ENCODE assay signal across 9 cellular contexts in the genomic region with DNA sequence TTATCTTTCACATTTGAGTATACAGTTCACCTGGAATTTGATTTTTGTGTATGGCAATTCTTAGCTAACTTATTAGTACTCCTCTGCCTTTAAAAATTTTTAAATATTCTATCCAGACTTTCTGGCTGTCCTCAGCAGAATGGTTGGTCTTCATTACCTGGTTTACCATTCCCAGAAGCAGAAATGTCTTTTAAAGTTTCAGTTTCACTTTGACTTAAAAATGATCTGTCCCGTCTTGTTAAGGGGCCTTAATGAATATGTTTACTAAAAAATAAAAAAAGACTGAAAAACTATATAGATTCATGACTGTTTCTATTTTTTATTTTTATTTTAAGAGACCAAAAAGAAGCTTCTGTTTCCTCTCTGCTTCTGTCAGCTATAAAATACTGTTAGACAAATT.
DNase-seq lines count a peak whose midpoint lies in the region; ATAC-seq and TF ChIP-seq lines count a peak whose summit lies in the region.
"Had no signal": no experiment of that assay in that cellular context is flagged by ENCODE, and none has a peak within 500 bp of the region (broad histone marks: within the 10 kb centered on the region; RNA-seq: fewer than 3 reads in every experiment).

No MANE protein-coding gene starts in this region.

- H3K9me3 ChIP-seq in OCI-LY7 (ENCODE audit: low read length) (no peaks in the 10 kb centered on the region), esophagus squamous epithelium (no peaks in the 10 kb centered on the region)

- TF ChIP-seq CTCF in GM06990 (IDR thresholded peaks at IDR 0.05; ENCODE audit: insufficient read depth, low read length, poor library complexity, severe bottlenecking) (no peak), OCI-LY7 (conservative IDR thresholded peaks at IDR 0.05; ENCODE audit: low read length) (no peak), esophagus squamous epithelium (IDR thresholded peaks at IDR 0.05) (no peak)

- H3K4me2 ChIP-seq in OCI-LY7 (ENCODE audit: low read length), result peak overlapping the region; percentile 59

- peaks cover 16% of the 10 kb centered on the region for H3K4me1 ChIP-seq in OCI-LY7 (ENCODE audit: insufficient read depth, low read length, poor library complexity, severe bottlenecking)
- peaks cover 5 to 31% (median 14%) of the 10 kb centered on the region in 3 donors for H3K4me1 ChIP-seq in esophagus squamous epithelium
- peaks cover 4% of the 10 kb centered on the region for H3K4me1 ChIP-seq in rectal smooth muscle tissue (ENCODE audit: control insufficient read depth, insufficient read depth, low read length)

- H3K9me2 ChIP-seq in OCI-LY7 (ENCODE audit: insufficient read depth, low read length), result no peaks in the 10 kb centered on the region

- ATAC-seq in GM18502 (IDR thresholded peaks at IDR 0.05; ENCODE audit: poor library complexity, unreplicated experiment), result no peak

- no peak overlapping the region for H3K9ac ChIP-seq in rectal smooth muscle tissue (ENCODE audit: low read length)

- peak overlapping the region; percentile 9; the same call in 1 of the 2 replicates for H2AFZ ChIP-seq in OCI-LY7 (ENCODE audit: low read length)

- no peak for TF ChIP-seq POLR2A in esophagus squamous epithelium (IDR thresholded peaks at IDR 0.05)

- no peaks in the 10 kb centered on the region for H3K27me3 ChIP-seq in GM06990 (replicated peaks; ENCODE audit: control insufficient read depth, insufficient read depth, low read length)
- H3K27me3 ChIP-seq in esophagus squamous epithelium, result no peaks in the 10 kb centered on the region
- no peaks in the 10 kb centered on the region for H3K27me3 ChIP-seq in rectal smooth muscle tissue (ENCODE audit: control insufficient read depth, insufficient read depth, low read length)

- peak overlapping the region; percentile 34 for H3K4me3 ChIP-seq in GM06990 (replicated peaks; ENCODE audit: low read depth, low read length)
- peak overlapping the region; percentile 36 for H3K4me3 ChIP-seq in OCI-LY7 (ENCODE audit: low read depth, low read length, poor library complexity, severe bottlenecking)
- H3K4me3 ChIP-seq in esophagus squamous epithelium, result peak overlapping the region in 3 of 4 donors; percentile 25 to 49 (median 27)
- H3K4me3 ChIP-seq in rectal smooth muscle tissue (ENCODE audit: low read length), result peak overlapping the region; percentile 22

- POLR2A ChIA-PET in OCI-LY7 (lab: Charles Lee), result interaction anchor here (1.0 kb wide), 1 partner anchor 11 kb away, joined by 3 read pairs; no protein-coding TSS in a partner anchor

- H3K27ac ChIP-seq in OCI-LY7 (ENCODE audit: low read depth, low read length, poor library complexity, severe bottlenecking) (no peak overlapping the region), esophagus squamous epithelium (peak overlapping the region in 2 of 4 donors; percentile 25 to 55), rectal smooth muscle tissue (ENCODE audit: low read depth, low read length) (peak overlapping the region; percentile 51)

- DNase-seq in GM06990 (ENCODE audit: extremely low read depth, insufficient read length) (no peak), OCI-LY7 (ENCODE audit: low spot score) (no peak), esophagus squamous epithelium (lab: John Stamatoyannopoulos, UW) (no peak), NCI-H2196 treated with DMSO at 0.1 percent for 48 hours (lab: John Stamatoyannopoulos, UW; ENCODE audit: unreplicated experiment) (no peak), NOMO-1 treated with dmso at 0.1 percent for 144 hours (lab: John Stamatoyannopoulos, UW; ENCODE audit: unreplicated experiment) (no peak)
- DNase-seq in stimulated activated CD4-positive, alpha-beta T cell treated with anti-CD3 and anti-CD28 coated beads, Interleukin-15, amount 100 ng/mL, for 24 hours, result no peak
- DNase-seq: NK-92 treated with Interleukin-12 subunit alpha and Interleukin-12 subunit beta, amount 100 ng/mL, for 24 hours had no signal

- WGBS in esophagus squamous epithelium, 2 donors, result 0% methylated on average over 1 of the region's 1 CpG

- intact Hi-C loops in OCI-LY7 (cut with micrococcal nuclease; ENCODE audit: unreplicated experiment) (no loop called here), esophagus squamous epithelium (cut with DNase I) (no loop called here)

- no TSS peak for BruUV-seq in OCI-LY7 (replicated peaks; lab: Mats Ljungman, UMichigan)

- H3K79me2 ChIP-seq in OCI-LY7 (ENCODE audit: insufficient read depth, low read depth, low read length), result peaks cover 15% of the 10 kb centered on the region; the same call in 1 of the 2 replicates

- CTCF ChIA-PET in OCI-LY7 (lab: Charles Lee; ENCODE audit: unreplicated experiment), result no interaction called here

- no peaks in the 10 kb centered on the region for H4K20me1 ChIP-seq in OCI-LY7 (ENCODE audit: insufficient read depth, low read length)

- H3K36me3 ChIP-seq in GM06990 (ENCODE audit: control insufficient read depth, insufficient read depth, low read length), result no peaks in the 10 kb centered on the region
- H3K36me3 ChIP-seq in OCI-LY7 (ENCODE audit: insufficient read depth, low read length), result no peaks in the 10 kb centered on the region
- no peaks in the 10 kb centered on the region for H3K36me3 ChIP-seq in esophagus squamous epithelium
- no peaks in the 10 kb centered on the region for H3K36me3 ChIP-seq in rectal smooth muscle tissue (ENCODE audit: control insufficient read depth, insufficient read depth, low read length)
